22 cellular contexts compared by ENCODE assay signal in the genomic region with DNA sequence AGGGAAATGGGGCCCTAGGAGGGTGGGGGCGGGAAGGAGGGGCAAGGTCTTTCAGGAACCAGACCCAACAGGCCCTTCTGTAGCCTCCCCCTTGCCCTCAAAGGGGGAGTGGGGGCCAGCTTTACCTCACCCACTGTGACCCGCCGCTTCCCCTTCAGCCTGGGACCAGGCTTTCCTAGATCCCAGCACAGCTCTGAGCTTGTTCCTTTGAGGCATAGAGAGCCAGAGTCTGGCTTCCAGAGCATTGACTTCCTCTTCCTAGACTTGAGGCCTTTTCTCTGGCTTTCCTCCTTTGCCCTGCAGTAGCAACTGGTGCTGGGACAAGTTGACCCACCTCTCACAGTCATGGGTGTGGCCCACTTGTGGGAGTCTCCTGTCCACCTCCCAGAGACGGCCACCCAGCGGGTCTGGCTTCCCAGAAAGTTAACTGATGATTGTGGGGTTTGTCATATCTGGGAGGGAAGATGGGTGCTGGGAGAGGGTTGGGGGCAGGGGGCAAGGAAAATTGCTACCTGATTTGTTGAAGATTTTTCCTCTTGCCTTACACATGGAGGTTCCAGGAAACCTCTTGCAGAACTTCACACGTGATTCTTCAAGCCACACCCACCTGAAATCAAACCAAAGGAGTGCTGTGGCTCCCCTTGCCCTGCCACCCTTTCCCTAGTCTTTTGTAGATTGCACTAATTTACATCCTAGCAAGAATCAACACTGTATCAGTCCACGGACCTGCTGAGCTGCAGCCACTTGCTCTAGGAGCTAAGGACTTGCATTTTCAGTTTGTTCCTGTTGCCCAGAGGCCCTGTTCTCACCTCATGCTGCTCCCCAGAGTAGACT. TPM values are rescaled to one million over a fixed set of nuclear protein-coding genes. Genes with fewer than 3 reads are reported as not detected.
DNase-seq lines count a peak whose midpoint lies in the region; ATAC-seq and TF ChIP-seq lines count a peak whose summit lies in the region.
"Had no signal": no experiment of that assay in that cellular context is flagged by ENCODE, and none has a peak within 500 bp of the region (broad histone marks: within the 10 kb centered on the region; RNA-seq: fewer than 3 reads in every experiment).

No MANE protein-coding gene starts in this region.

- H3K27ac Mint-ChIP-seq in activated CD4-positive, alpha-beta T cell treated with anti-CD3 and anti-CD28 coated beads, Interleukin-2, amount 10 ng/mL, durations not matched to agents 7 days and 5 days = peak overlapping the region; percentile 62
- H3K27ac Mint-ChIP-seq in T-helper 17 cell = peak overlapping the region; percentile 72
- H3K27ac Mint-ChIP-seq in effector memory CD8-positive, alpha-beta T cell = peak overlapping the region; percentile 41 to 65
- H3K27ac Mint-ChIP-seq: activated B cell treated with CpG ODN at 0.5 μM for 24 hours; stimulated activated naive CD8-positive, alpha-beta T cell treated with anti-CD3 and anti-CD28 coated beads, Interleukin-15, Interleukin-2, amounts not matched to agents 100 ng/mL and 50 ng/mL, for 24 hours had no signal

- DNase-seq in activated CD4-positive, alpha-beta T cell treated with anti-CD3 and anti-CD28 coated beads, Interleukin-2, amount 10 ng/mL, durations not matched to agents 7 days and 5 days = no peak
- DNase-seq in activated CD4-positive, alpha-beta T cell treated with anti-CD3 and anti-CD28 coated beads, Interleukin-2, amount 50 U/mL, for 4 hours = no peak
- DNase-seq in T-helper 17 cell (no peak), spleen (peak; percentile 52), left ventricle myocardium superior (no peak), activated gamma-delta T cell (lab: John Stamatoyannopoulos, UW) (no peak), NCI-H524 (lab: John Stamatoyannopoulos, UW) (no peak)
- no peak for DNase-seq in effector memory CD8-positive, alpha-beta T cell
- DNase-seq: activated B cell treated with CpG ODN at 0.5 μM for 24 hours; activated effector memory CD4-positive, alpha-beta T cell treated with anti-CD3 and anti-CD28 coated beads, Interleukin-2, amount 50 U/mL, for 16 hours; BE2C; DMS153; heart right ventricle; naive B cell; NCI-H1417 treated with DMSO at 0.1 percent for 48 hours; NCI-H526; SHP77 treated with DMSO at 0.1 percent for 48 hours; stimulated activated CD4-positive, alpha-beta T cell treated with anti-CD3 and anti-CD28 coated beads, Interleukin-2, amount 100 ng/mL, for 24 hours; trophoblast cell had no signal

- H3K9me3 ChIP-seq in T-helper 17 cell (ENCODE audit: control insufficient read depth, low read length, poor library complexity, severe bottlenecking) (no peaks in the 10 kb centered on the region), spleen (no peaks in the 10 kb centered on the region)
- H3K9me3 ChIP-seq: BE2C, heart right ventricle, pancreas had no signal

- intact Hi-C loops in spleen (cut with DNase I; ENCODE audit: low total_unique reads) (no loop called here), left ventricle myocardium superior (cut with micrococcal nuclease) (no loop called here)

- TF ChIP-seq CTCF in spleen (IDR thresholded peaks at IDR 0.05 in 8 of 11, conservative IDR thresholded peaks at IDR 0.05 in 3 of 11) = no peak

- no peak overlapping the region for H3K4me3 ChIP-seq in spleen
- H3K4me3 ChIP-seq: heart right ventricle, pancreas had no signal

- no peaks in the 10 kb centered on the region for H3K27me3 ChIP-seq in spleen (replicated peaks in 1 of 7)
- H3K27me3 ChIP-seq: BE2C, heart right ventricle, pancreas had no signal

- CTCF ChIA-PET in activated CD4-positive, alpha-beta T cell treated with anti-CD3 and anti-CD28 coated beads, Interleukin-2, amount 10 ng/mL, durations not matched to agents 7 days and 5 days (lab: Charles Lee) = no interaction called here

- peaks cover 0 to 13% (median 10%) of the 10 kb centered on the region in 6 donors for H3K4me1 ChIP-seq in spleen
- H3K4me1 ChIP-seq: BE2C had no signal

- H3K4me1 Mint-ChIP-seq in activated CD4-positive, alpha-beta T cell treated with anti-CD3 and anti-CD28 coated beads, Interleukin-2, amount 10 ng/mL, durations not matched to agents 7 days and 5 days = peaks cover 26% of the 10 kb centered on the region
- peaks cover 12% of the 10 kb centered on the region for H3K4me1 Mint-ChIP-seq in T-helper 17 cell
- peaks cover 1 to 12% of the 10 kb centered on the region in 2 donors for H3K4me1 Mint-ChIP-seq in effector memory CD8-positive, alpha-beta T cell (ENCODE audit: low read depth in 2 of 2)

- no peak overlapping the region for H3K4me3 Mint-ChIP-seq in activated CD4-positive, alpha-beta T cell treated with anti-CD3 and anti-CD28 coated beads, Interleukin-2, amount 10 ng/mL, durations not matched to agents 7 days and 5 days
- H3K4me3 Mint-ChIP-seq in T-helper 17 cell = no peak overlapping the region
- H3K4me3 Mint-ChIP-seq in effector memory CD8-positive, alpha-beta T cell = no peak overlapping the region
- H3K4me3 Mint-ChIP-seq: activated B cell treated with CpG ODN at 0.5 μM for 24 hours; stimulated activated naive CD8-positive, alpha-beta T cell treated with anti-CD3 and anti-CD28 coated beads, Interleukin-15, Interleukin-2, amounts not matched to agents 100 ng/mL and 50 ng/mL, for 24 hours had no signal

- no peaks in the 10 kb centered on the region for H3K27me3 Mint-ChIP-seq in activated CD4-positive, alpha-beta T cell treated with anti-CD3 and anti-CD28 coated beads, Interleukin-2, amount 10 ng/mL, durations not matched to agents 7 days and 5 days
- H3K27me3 Mint-ChIP-seq in T-helper 17 cell = no peaks in the 10 kb centered on the region
- no peaks in the 10 kb centered on the region for H3K27me3 Mint-ChIP-seq in effector memory CD8-positive, alpha-beta T cell
- H3K27me3 Mint-ChIP-seq: activated B cell treated with CpG ODN at 0.5 μM for 24 hours; naive B cell; stimulated activated naive CD8-positive, alpha-beta T cell treated with anti-CD3 and anti-CD28 coated beads, Interleukin-15, Interleukin-2, amounts not matched to agents 100 ng/mL and 50 ng/mL, for 24 hours had no signal

- POLR2A ChIA-PET in activated CD4-positive, alpha-beta T cell treated with anti-CD3 and anti-CD28 coated beads, Interleukin-2, amount 10 ng/mL, durations not matched to agents 7 days and 5 days (lab: Charles Lee) = no interaction called here

- no peak for TF ChIP-seq POLR2A in spleen (IDR thresholded peaks at IDR 0.05)

- WGBS in spleen, 5 donors = 67 to 82% (median 77%) methylated on average over 7 of the region's 7 CpGs

- H3K27ac ChIP-seq in spleen = peak overlapping the region in 2 of 8 donors; percentile 10 to 21
- H3K27ac ChIP-seq: heart right ventricle, pancreas had no signal

- H3K9me3 Mint-ChIP-seq in activated CD4-positive, alpha-beta T cell treated with anti-CD3 and anti-CD28 coated beads, Interleukin-2, amount 10 ng/mL, durations not matched to agents 7 days and 5 days = no peaks in the 10 kb centered on the region
- H3K9me3 Mint-ChIP-seq in effector memory CD8-positive, alpha-beta T cell = no peaks in the 10 kb centered on the region
- H3K9me3 Mint-ChIP-seq: activated B cell treated with CpG ODN at 0.5 μM for 24 hours; naive B cell; stimulated activated naive CD8-positive, alpha-beta T cell treated with anti-CD3 and anti-CD28 coated beads, Interleukin-15, Interleukin-2, amounts not matched to agents 100 ng/mL and 50 ng/mL, for 24 hours had no signal

- peaks cover 24% of the 10 kb centered on the region for H3K36me3 Mint-ChIP-seq in activated CD4-positive, alpha-beta T cell treated with anti-CD3 and anti-CD28 coated beads, Interleukin-2, amount 10 ng/mL, durations not matched to agents 7 days and 5 days (ENCODE audit: low read depth)
- no peaks in the 10 kb centered on the region for H3K36me3 Mint-ChIP-seq in T-helper 17 cell (ENCODE audit: low read depth)
- H3K36me3 Mint-ChIP-seq in effector memory CD8-positive, alpha-beta T cell (ENCODE audit: insufficient read depth) = peaks cover 23% of the 10 kb centered on the region
- H3K36me3 Mint-ChIP-seq: naive B cell had no signal

- peaks cover 0 to 61% (median 48%) of the 10 kb centered on the region in 6 donors for H3K36me3 ChIP-seq in spleen

- ATAC-seq in T-helper 17 cell (no peak), left ventricle myocardium superior (no peak)
- no peak for ATAC-seq in effector memory CD8-positive, alpha-beta T cell (replicated peaks)
- ATAC-seq: HCT116, heart right ventricle, pancreas had no signal

RNA-seq across cellular contexts. Expression of a gene that starts 4.1 kb away (rescaled TPM):
- 10 to 100 TPM; 14.3 to 14.6 TPM for total RNA-seq in activated CD4-positive, alpha-beta T cell treated with anti-CD3 and anti-CD28 coated beads, Interleukin-2, amount 10 ng/mL, durations not matched to agents 7 days and 5 days
- 1 to 10 TPM; 4.4 to 7.5 TPM for total RNA-seq in T-helper 17 cell
- 10 to 100 TPM; 12.0 to 18.5 (median 15.3) TPM for total RNA-seq in spleen
- polyA plus RNA-seq in spleen = 10 to 100 TPM in 1 of 3 donors, 1 to 10 TPM in 2; 7.1 to 10.6 (median 9.0) TPM
- total RNA-seq in left ventricle myocardium superior = 6.0 TPM

RNA-seq across cellular contexts. Expression of a gene that starts 25.9 kb away (rescaled TPM):
- total RNA-seq in activated CD4-positive, alpha-beta T cell treated with anti-CD3 and anti-CD28 coated beads, Interleukin-2, amount 10 ng/mL, durations not matched to agents 7 days and 5 days = 10 to 100 TPM; 28.7 to 30.8 TPM
- total RNA-seq in T-helper 17 cell (10 to 100 TPM; 30.2 to 32.1 TPM), spleen (10 to 100 TPM; 13.5 to 27.0 (median 22.2) TPM), left ventricle myocardium superior (18.1 TPM)
- 10 to 100 TPM in 1 of 3 donors, 1 to 10 TPM in 2; 7.4 to 14.2 (median 8.7) TPM for polyA plus RNA-seq in spleen
